In genomic region chr16:67191995-67192681, GRCh38 we compare ENCODE assay signal across 8 cellular contexts. TPM values are rescaled to one million over a fixed set of nuclear protein-coding genes. Genes with fewer than 3 reads are reported as not detected.
DNase-seq lines count a peak whose midpoint lies in the region; ATAC-seq and TF ChIP-seq lines count a peak whose summit lies in the region.

E2F4 (plus strand) TSS chr16:67192155; CDS start chr16:67192228, 73 bp downstream.

- peaks cover 38% of the 10 kb centered on the region for H3K36me3 ChIP-seq in right atrium auricular region
- no peaks in the 10 kb centered on the region for H3K36me3 ChIP-seq in uterus

- H3K4me1 ChIP-seq in right atrium auricular region (peaks cover 0 to 27% of the 10 kb centered on the region in 2 donors), uterus (peaks cover 9 to 11% of the 10 kb centered on the region in 2 donors)

- in situ Hi-C loops in GM13976 (cut with MboI; ENCODE audit: low sequenced_read_pairs, unreplicated experiment), result no loop called here

- no peaks in the 10 kb centered on the region for H3K9me3 ChIP-seq in right atrium auricular region
- H3K9me3 ChIP-seq in uterus, result no peaks in the 10 kb centered on the region

- intact Hi-C loops in uterus (cut with DNase I; ENCODE audit: low total_unique reads), result no loop called here

- peak; percentile 29 to 73 for TF ChIP-seq POLR2A in uterus (IDR thresholded peaks at IDR 0.05)

- ATAC-seq in HG02763 (IDR thresholded peaks at IDR 0.05; ENCODE audit: unreplicated experiment), result peak; percentile 87

- H3K27ac ChIP-seq in angular gyrus (ENCODE audit: low read depth, low read length) (peak within 1 kb of the TSS; percentile 81), right atrium auricular region (peak within 1 kb of the TSS; percentile 76 to 78), uterus (peak within 1 kb of the TSS; percentile 67 to 71)

- no peaks in the 10 kb centered on the region for H3K27me3 ChIP-seq in right atrium auricular region
- H3K27me3 ChIP-seq in uterus, result no peaks in the 10 kb centered on the region

- peak within 1 kb of the TSS; percentile 87 to 98 for H3K4me3 ChIP-seq in right atrium auricular region
- peak within 1 kb of the TSS; percentile 89 to 90 for H3K4me3 ChIP-seq in uterus

- DNase-seq in GM13976 (ENCODE audit: low spot score) (peak; percentile 96), NCI-H146 treated with DMSO at 0.1 percent for 48 hours (lab: John Stamatoyannopoulos, UW; ENCODE audit: unreplicated experiment) (peak; percentile 51), T-helper 2 cell (peak; percentile 68 to 96 (median 79)), right atrium auricular region (ENCODE audit: low spot score) (peak; percentile 94), putamen (ENCODE audit: low spot score) (peak; percentile 92), uterus (peak; percentile 85 to 88)

- no peak for TF ChIP-seq CTCF in GM13976 (IDR thresholded peaks at IDR 0.05; ENCODE audit: borderline replicate concordance, control extremely low read depth, extremely low read depth, insufficient read depth, missing control alignments)
- peak in 1 of 2 donors; percentile 12 for TF ChIP-seq CTCF in right atrium auricular region (IDR thresholded peaks at IDR 0.05)
- peak in 2 of 4 experiments; percentile 26 to 39 for TF ChIP-seq CTCF in uterus (IDR thresholded peaks at IDR 0.05)

RNA-seq across cellular contexts. Expression of gene E2F4, which starts in this region (rescaled TPM):
- total RNA-seq in right atrium auricular region (10 to 100 TPM; 53.8 to 70.3 TPM), uterus (100 to 1,000 TPM in 1 of 4 donors, 10 to 100 TPM in 3; 49.2 to 294 (median 77.1) TPM)

Comparison
In these comparisons a context has a peak if more than half of its experiments do, and no peak if none do; other contexts are left out.
1. Peak in every context shown above with its lines: DNase-seq, ATAC-seq, H3K4me3 ChIP-seq and H3K27ac ChIP-seq.